ENCODE assay signal across 17 cellular contexts in the genomic region with DNA sequence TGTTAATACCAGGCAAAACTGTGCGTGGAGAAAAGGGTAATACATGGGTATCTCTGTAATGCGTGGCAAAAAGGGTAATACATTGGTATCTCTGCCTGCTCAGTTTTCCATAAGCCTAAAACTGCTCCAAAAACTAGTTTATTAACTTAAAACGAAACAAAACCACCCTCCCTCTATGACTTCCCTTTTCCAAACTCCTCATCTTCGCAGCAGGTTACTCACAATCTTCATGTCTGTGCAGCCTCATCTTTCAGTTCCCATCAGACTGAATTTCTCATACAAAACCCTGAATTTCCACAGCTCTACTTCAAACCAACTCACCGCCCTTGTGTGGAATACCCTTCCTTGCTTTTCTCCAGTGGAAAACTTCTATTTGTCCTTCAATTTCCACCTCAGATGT.
A peak's percentile ranks its signal among the peaks of the same experiment; 100 is the strongest.
DNase-seq lines count a peak whose midpoint lies in the region; ATAC-seq lines count a peak whose summit lies in the region.
"Had no signal": no experiment of that assay in that cellular context is flagged by ENCODE, and none has a peak within 500 bp of the region (broad histone marks: within the 10 kb centered on the region; RNA-seq: fewer than 3 reads in every experiment).

No MANE protein-coding gene starts in this region.

- DNase-seq in SIG-M5 treated with dmso at 0.1 percent for 504 hours (lab: John Stamatoyannopoulos, UW; ENCODE audit: unreplicated experiment): peak; percentile 63
- DNase-seq in SIG-M5 (lab: John Stamatoyannopoulos, UW): no peak
- DNase-seq in NOMO-1 (lab: John Stamatoyannopoulos, UW; ENCODE audit: unreplicated experiment in 2 of 2): peak; percentile 13 to 77
- peak; percentile 37 for DNase-seq in SKM-1 treated with dmso at 0.1 percent for 144 hours (lab: John Stamatoyannopoulos, UW; ENCODE audit: unreplicated experiment)
- peak; percentile 8 for DNase-seq in midbrain (lab: John Stamatoyannopoulos, UW)
- DNase-seq in A172 (ENCODE audit: low spot score): no peak
- no peak for DNase-seq in NCI-H2107 (lab: John Stamatoyannopoulos, UW)
- DNase-seq: DMS79; NCI-H1092; NCI-H1436 treated with DMSO at 0.1 percent for 48 hours; NCI-H2081; NCI-H510A; NCI-H748 treated with DMSO at 0.1 percent for 48 hours; NK-92 treated with Interleukin-12 subunit alpha and Interleukin-12 subunit beta, amount 100 ng/mL, for 24 hours had no signal

- no peak for ATAC-seq in HG03045 (IDR thresholded peaks at IDR 0.05; ENCODE audit: unreplicated experiment)
- ATAC-seq: K562, Panc1 had no signal

Comparison
In these comparisons a context has a peak if more than half of its experiments do, and no peak if none do; other contexts are left out.
1. DNase-seq: peak in SIG-M5 treated with dmso at 0.1 percent for 504 hours (single experiment), NOMO-1 (2 of 2), SKM-1 treated with dmso at 0.1 percent for 144 hours (single experiment) and midbrain (single experiment); none in SIG-M5 (single experiment), A172 (single experiment) and NCI-H2107 (single experiment).